Comparison of ENCODE assay signal across 1 cellular context in the genomic region with DNA sequence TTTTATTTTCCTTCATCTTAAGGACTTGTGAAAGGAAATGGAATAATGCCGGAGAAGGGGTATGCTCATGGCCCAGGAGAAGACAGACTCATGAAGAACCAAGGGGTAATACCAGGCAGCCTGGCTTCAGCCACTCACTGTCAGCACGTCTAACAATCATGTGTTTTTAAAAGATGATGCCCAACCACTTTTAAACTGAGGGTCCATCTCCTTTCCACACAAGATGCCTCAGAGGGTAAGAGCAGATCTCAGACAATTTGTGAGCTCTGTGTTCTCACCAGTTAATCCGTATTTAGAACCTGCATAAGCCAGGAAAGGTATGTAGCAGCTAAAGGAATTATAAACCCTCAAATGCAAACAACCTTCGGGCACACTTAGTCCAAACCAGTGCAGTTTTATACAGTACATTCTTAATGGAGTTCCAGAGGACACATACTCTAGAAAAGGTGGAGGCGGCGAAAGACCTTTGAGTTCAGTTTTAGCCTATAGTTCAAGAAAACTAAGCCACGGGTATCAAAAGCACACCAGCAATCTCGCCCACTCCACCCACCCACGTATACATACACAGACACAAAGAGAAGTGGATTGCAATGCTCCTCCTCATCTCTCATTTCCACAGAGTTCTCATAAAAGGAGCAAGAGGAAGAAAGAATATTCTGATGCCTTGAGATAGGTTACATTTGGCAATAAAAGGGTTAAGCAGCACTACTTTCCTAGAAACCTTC.
TF ChIP-seq lines count a peak whose summit lies in the region.

No MANE protein-coding gene starts in this region.

TF ChIP-seq in GM12878, 131 proteins besides CTCF, POLR2A, EP300 and RAD21 (continued from another document):
- TF ChIP-seq ZBED1 (IDR thresholded peaks at IDR 0.05; ENCODE audit: borderline replicate concordance) (peak; percentile 38; the same call in 1 of the 2 replicates), STAT1 (conservative IDR thresholded peaks at IDR 0.05) (no peak), MYC (IDR thresholded peaks at IDR 0.05; ENCODE audit: insufficient read depth, insufficient read length, insufficient replicate concordance, low read length, severe bottlenecking) (no peak)
